ENCODE assay signal across 19 cellular contexts in genomic region chr20:61184194-61184593, GRCh38.
DNase-seq lines count a peak whose midpoint lies in the region; ATAC-seq and TF ChIP-seq lines count a peak whose summit lies in the region.
"Had no signal": no experiment of that assay in that cellular context is flagged by ENCODE, and none has a peak within 500 bp of the region (broad histone marks: within the 10 kb centered on the region; RNA-seq: fewer than 3 reads in every experiment).

No MANE protein-coding gene starts in this region.

- H3K9me3 Mint-ChIP-seq in MCF 10A (ENCODE audit: unreplicated experiment), result no peaks in the 10 kb centered on the region
- H3K9me3 Mint-ChIP-seq: H9 had no signal

- H3K4me2 ChIP-seq in mammary epithelial cell (ENCODE audit: insufficient read depth, low read depth, low read length) (no peak overlapping the region), mesenchymal stem cell (ENCODE audit: low read length, poor library complexity, severe bottlenecking) (no peak overlapping the region)
- H3K4me2 ChIP-seq: BLaER1 treated with 17β-estradiol and CSF1 and Interleukin-3, amounts not matched to agents 10 nM and 100 nM had no signal

- H2AFZ ChIP-seq in mammary epithelial cell (ENCODE audit: low read depth, low read length) (peak overlapping the region; percentile 13), mesenchymal stem cell (ENCODE audit: low read depth, low read length) (no peak overlapping the region)

- no peak for TF ChIP-seq CTCF in MCF 10A (IDR thresholded peaks at IDR 0.05; ENCODE audit: unreplicated experiment)
- TF ChIP-seq CTCF in breast epithelium (IDR thresholded peaks at IDR 0.05), result no peak
- no peak for TF ChIP-seq CTCF in mammary epithelial cell (conservative IDR thresholded peaks at IDR 0.05 in 1 of 2, IDR thresholded peaks at IDR 0.05 in 1 of 2; ENCODE audit: extremely low read depth in 1 of 2, insufficient read depth in 1 of 2, low read depth in 1 of 2, low read length in 2 of 2)

- no peak overlapping the region for H3K4me3 Mint-ChIP-seq in MCF 10A (ENCODE audit: unreplicated experiment)
- H3K4me3 Mint-ChIP-seq: H9 had no signal

- ATAC-seq in GM21723 (IDR thresholded peaks at IDR 0.05; ENCODE audit: unreplicated experiment) (no peak), HG03354 (IDR thresholded peaks at IDR 0.05; ENCODE audit: poor library complexity, severe bottlenecking, unreplicated experiment) (no peak)
- ATAC-seq: K562 had no signal

- peaks cover 27% of the 10 kb centered on the region for H3K4me1 Mint-ChIP-seq in MCF 10A (ENCODE audit: insufficient read depth, unreplicated experiment)

- H2BK12ac ChIP-seq in mesenchymal stem cell (ENCODE audit: low read length in 2 of 2), result peak overlapping the region; percentile 13 to 91

- H3K9me3 ChIP-seq in breast epithelium, result no peaks in the 10 kb centered on the region
- no peaks in the 10 kb centered on the region for H3K9me3 ChIP-seq in mammary epithelial cell (replicated peaks; ENCODE audit: insufficient read depth, low read length)
- H3K9me3 ChIP-seq in mesenchymal stem cell (ENCODE audit: control insufficient read depth, low read length), result no peaks in the 10 kb centered on the region
- H3K9me3 ChIP-seq: BLaER1 treated with 17β-estradiol and CSF1 and Interleukin-3, amounts not matched to agents 10 nM and 100 nM had no signal

- H2BK15ac ChIP-seq in mesenchymal stem cell (ENCODE audit: low read depth, poor library complexity, severe bottlenecking), result no peak overlapping the region

- no peak overlapping the region for H3K27ac Mint-ChIP-seq in MCF 10A (ENCODE audit: low read depth, unreplicated experiment)
- H3K27ac Mint-ChIP-seq: H9 had no signal

- DNase-seq in MCF 10A (ENCODE audit: unreplicated experiment), result peak; percentile 8
- no peak for DNase-seq in breast epithelium (ENCODE audit: low spot score in 2 of 2)
- DNase-seq in mammary epithelial cell, result no peak
- DNase-seq in mesenchymal stem cell, result no peak
- no peak for DNase-seq in COR-L47 (lab: John Stamatoyannopoulos, UW)
- no peak for DNase-seq in activated naive CD4-positive, alpha-beta T cell (lab: John Stamatoyannopoulos, UW)
- DNase-seq: DMS 273 treated with DMSO at 0.1 percent for 48 hours, H9, NCI-H1436, NCI-H2029, NCI-H2171 treated with DMSO at 0.1 percent for 48 hours, NCI-H446 treated with DMSO at 0.1 percent for 48 hours, NCI-H774, Right ventricle myocardium superior had no signal

- no peaks in the 10 kb centered on the region for H4K20me1 ChIP-seq in mammary epithelial cell (ENCODE audit: insufficient read depth, low read length)
- H4K20me1 ChIP-seq: BLaER1 treated with 17β-estradiol and CSF1 and Interleukin-3, amounts not matched to agents 10 nM and 100 nM had no signal

- H4K91ac ChIP-seq in mesenchymal stem cell (ENCODE audit: low read length), result peak overlapping the region; percentile 15

- H3K79me1 ChIP-seq in mesenchymal stem cell (replicated peaks; ENCODE audit: low read length, poor library complexity, severe bottlenecking), result no peaks in the 10 kb centered on the region

- H3K4ac ChIP-seq in mesenchymal stem cell (ENCODE audit: low read depth in 1 of 2, low read length in 2 of 2), result no peak overlapping the region

- no TSS peak for BruUV-seq in MCF 10A (replicated peaks; lab: Mats Ljungman, UMichigan)
- BruUV-seq in mammary epithelial cell (replicated peaks; lab: Mats Ljungman, UMichigan), result no TSS peak

- in situ Hi-C loops in mammary epithelial cell (cut with MboI; ENCODE audit: low sequenced_read_pairs in 2 of 2), result no loop called here

- POLR2A ChIA-PET in MCF 10A (lab: Yijun Ruan, JAX), result interaction anchor here (0.6 kb wide), 1 partner anchor 664 kb away, joined by 4 read pairs; no protein-coding TSS in a partner anchor

- 47% methylated on average over 9 of the region's 9 CpGs for WGBS in mammary epithelial cell (ENCODE audit: low coverage, missing lambda C conversion rate)
- WGBS in mesenchymal stem cell, result 92% methylated on average over 7 of the region's 9 CpGs

- no peak overlapping the region for H2BK5ac ChIP-seq in mesenchymal stem cell (ENCODE audit: low read depth, low read length, poor library complexity, severe bottlenecking)

- peak overlapping the region; percentile 72 for H2AK5ac ChIP-seq in mesenchymal stem cell (ENCODE audit: low read length, severe bottlenecking)

- no peak overlapping the region for H3K9ac ChIP-seq in mammary epithelial cell (ENCODE audit: insufficient read depth, low read length)
- no peak overlapping the region for H3K9ac ChIP-seq in mesenchymal stem cell (ENCODE audit: low read length)
- H3K9ac ChIP-seq: BLaER1 treated with 17β-estradiol and CSF1 and Interleukin-3, amounts not matched to agents 10 nM and 100 nM had no signal

- peak overlapping the region; percentile 29 for H2BK120ac ChIP-seq in mesenchymal stem cell (ENCODE audit: low read depth, low read length)

- no peaks in the 10 kb centered on the region for H3K27me3 Mint-ChIP-seq in MCF 10A (ENCODE audit: insufficient read depth, unreplicated experiment)

- H3K4me3 ChIP-seq in breast epithelium, result no peak overlapping the region
- no peak overlapping the region for H3K4me3 ChIP-seq in mammary epithelial cell (replicated peaks in 1 of 3; ENCODE audit: insufficient read depth in 1 of 3, low read depth in 2 of 3, low read length in 3 of 3)
- no peak overlapping the region for H3K4me3 ChIP-seq in mesenchymal stem cell (ENCODE audit: insufficient read depth in 1 of 2, low read depth in 1 of 2, low read length in 2 of 2)
- H3K4me3 ChIP-seq: BLaER1 treated with 17β-estradiol and CSF1 and Interleukin-3, amounts not matched to agents 10 nM and 100 nM; K562; SK-N-MC had no signal

- no peaks in the 10 kb centered on the region for H3K79me2 ChIP-seq in mammary epithelial cell (ENCODE audit: insufficient read depth, low read length)

- no peak overlapping the region for H3K23ac ChIP-seq in mesenchymal stem cell (ENCODE audit: low read length in 2 of 2)

- dilution Hi-C loops in mammary epithelial cell (cut with HindIII; ENCODE audit: low sequenced_read_pairs), result no loop called here

- H3K27ac ChIP-seq in breast epithelium, result no peak overlapping the region
- no peak overlapping the region for H3K27ac ChIP-seq in mammary epithelial cell (ENCODE audit: insufficient read depth, low read depth, low read length)
- no peak overlapping the region for H3K27ac ChIP-seq in mesenchymal stem cell (ENCODE audit: low read length, poor library complexity, severe bottlenecking)
- H3K27ac ChIP-seq: BLaER1 treated with 17β-estradiol and CSF1 and Interleukin-3, amounts not matched to agents 10 nM and 100 nM; SK-N-MC had no signal

- H4K8ac ChIP-seq in mesenchymal stem cell (ENCODE audit: low read length), result no peak overlapping the region

- H3K14ac ChIP-seq in mesenchymal stem cell (ENCODE audit: low read length in 2 of 2), result no peak overlapping the region

- CTCF ChIA-PET in MCF 10A (lab: Yijun Ruan, JAX) (no interaction called here), mammary epithelial cell (lab: Charles Lee; ENCODE audit: low non-redundant PET) (no interaction called here)

- peaks cover 0 to 5% of the 10 kb centered on the region in 2 donors for H3K4me1 ChIP-seq in breast epithelium
- peaks cover 42% of the 10 kb centered on the region for H3K4me1 ChIP-seq in mammary epithelial cell (ENCODE audit: insufficient read depth, low read length)
- H3K4me1 ChIP-seq in mesenchymal stem cell (ENCODE audit: control insufficient read depth, insufficient read depth, low read depth, low read length), result peaks cover 13% of the 10 kb centered on the region

- no peak for TF ChIP-seq POLR2A in breast epithelium (IDR thresholded peaks at IDR 0.05)

- no peaks in the 10 kb centered on the region for H3K27me3 ChIP-seq in breast epithelium
- no peaks in the 10 kb centered on the region for H3K27me3 ChIP-seq in mammary epithelial cell (ENCODE audit: insufficient read depth, low read length)
- H3K27me3 ChIP-seq in mesenchymal stem cell (ENCODE audit: control insufficient read depth in 1 of 2, insufficient read depth in 1 of 2, low read length in 2 of 2), result peaks cover 0 to 4% of the 10 kb centered on the region in 2 experiments
- H3K27me3 ChIP-seq: BLaER1 treated with 17β-estradiol and CSF1 and Interleukin-3, amounts not matched to agents 10 nM and 100 nM had no signal

- H3K36me3 ChIP-seq in breast epithelium (no peaks in the 10 kb centered on the region), mammary epithelial cell (ENCODE audit: insufficient read depth, low read length) (no peaks in the 10 kb centered on the region), mesenchymal stem cell (ENCODE audit: control insufficient read depth in 1 of 2, insufficient read depth in 2 of 2, low read depth in 1 of 2, low read length in 2 of 2) (no peaks in the 10 kb centered on the region)
- H3K36me3 ChIP-seq: BLaER1 treated with 17β-estradiol and CSF1 and Interleukin-3, amounts not matched to agents 10 nM and 100 nM had no signal

- no peaks in the 10 kb centered on the region for H3K36me3 Mint-ChIP-seq in MCF 10A (ENCODE audit: insufficient read depth, unreplicated experiment)

- H3K18ac ChIP-seq in mesenchymal stem cell (ENCODE audit: low read depth in 1 of 2, low read length in 2 of 2), result peak overlapping the region; percentile 26 to 72

- intact Hi-C loops in MCF 10A (cut with micrococcal nuclease) (loop anchor here (10.0 kb wide), 1 partner anchor 189 kb away; no protein-coding TSS in a partner anchor), breast epithelium (cut with DNase I; ENCODE audit: low total_unique reads) (no loop called here), mammary epithelial cell (cut with micrococcal nuclease) (no loop called here)
